1 cellular context compared by ENCODE assay signal in genomic region chr11:75537740-75538139, GRCh38.
TF ChIP-seq lines count a peak whose summit lies in the region.

No MANE protein-coding gene starts in this region.

TF ChIP-seq in HCT116, 20 proteins besides CTCF, POLR2A, EP300 and RAD21:
- no peak for TF ChIP-seq EZH2phosphoT487 (IDR thresholded peaks at IDR 0.05; ENCODE audit: borderline replicate concordance)
